25 cellular contexts compared by ENCODE assay signal in the genomic region with DNA sequence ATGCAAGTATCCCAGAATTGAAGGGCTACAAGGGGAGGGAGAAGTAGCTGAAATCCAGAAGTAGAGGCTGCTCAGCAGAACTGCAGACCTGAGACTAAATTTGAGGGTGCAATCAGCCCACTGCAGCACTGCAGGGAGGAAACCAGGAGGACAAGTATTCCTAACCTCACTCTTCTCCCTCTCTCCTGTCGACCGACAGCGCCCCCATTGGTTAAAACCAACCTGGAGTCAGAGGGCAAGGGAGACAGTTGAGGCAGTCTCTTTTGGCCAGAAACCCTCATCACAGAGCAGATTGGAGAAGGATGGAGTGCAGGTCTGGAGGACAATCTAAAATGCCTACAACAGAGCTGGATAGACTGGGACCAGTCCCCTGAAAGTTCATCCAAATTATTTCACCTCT.
"Had no signal": no experiment of that assay in that cellular context is flagged by ENCODE, and none has a peak within 500 bp of the region (broad histone marks: within the 10 kb centered on the region; RNA-seq: fewer than 3 reads in every experiment).

No MANE protein-coding gene starts in this region.

- H3K4me2 ChIP-seq: smooth muscle cell had no signal

- H3K27ac ChIP-seq: left ventricle myocardium inferior, ovary, right atrium auricular region, right lobe of liver, tibial nerve, upper lobe of left lung, vagina had no signal

- DNase-seq: hypothalamus; islet precursor cell; left ventricle myocardium inferior; mesendoderm; naive thymus-derived CD4-positive, alpha-beta T cell; ovary; right lobe of liver; stimulated activated CD4-positive, alpha-beta T cell treated with anti-CD3 and anti-CD28 coated beads, Interleukin-1b, Interleukin-23, amount 100 ng/mL, for 48 hours; stimulated activated CD4-positive, alpha-beta T cell treated with anti-CD3 and anti-CD28 coated beads, Interleukin-2, amount 100 ng/mL, for 48 hours; stimulated activated CD4-positive, alpha-beta T cell treated with anti-CD3 and anti-CD28 coated beads, Interleukin-4, amount 100 ng/mL, for 4 hours; stimulated activated CD8-positive, alpha-beta memory T cell treated with anti-CD3 and anti-CD28 coated beads, Interleukin-4, amount 100 ng/mL, for 48 hours; stimulated activated naive CD4-positive, alpha-beta T cell treated with Interleukin-2 at 50 U/mL for 16 hours; stimulated activated naive CD8-positive, alpha-beta T cell treated with anti-CD3 and anti-CD28 coated beads, Interleukin-15, amount 100 ng/mL, for 72 hours; substantia nigra; upper lobe of left lung had no signal

- H3K9me3 ChIP-seq: left ventricle myocardium inferior, mucosa of descending colon, ovary, right atrium auricular region, tibial nerve, upper lobe of left lung, vagina had no signal

- H3K4me1 ChIP-seq: left ventricle myocardium inferior, right atrium auricular region, right lobe of liver, tibial nerve, upper lobe of left lung, vagina had no signal

- H3K4me3 Mint-ChIP-seq: mesothelial cell of epicardium; naive thymus-derived CD4-positive, alpha-beta T cell; nephron; stimulated activated memory B cell treated with anti-CD40 and anti-IgM and Interleukin-4, amounts not matched to agents 10 μg/mL and 1 μg/mL and 100 μg/mL, for 72 hours; stimulated activated naive CD8-positive, alpha-beta T cell treated with anti-CD3 and anti-CD28 coated beads, Interleukin-15, amount 100 ng/mL, for 72 hours had no signal

- H3K9me3 Mint-ChIP-seq: mesothelial cell of epicardium, nephron had no signal

- H3K36me3 ChIP-seq: left ventricle myocardium inferior, ovary, right atrium auricular region, right lobe of liver, tibial nerve, upper lobe of left lung, vagina had no signal

- H3K27me3 Mint-ChIP-seq: naive thymus-derived CD4-positive, alpha-beta T cell; stimulated activated memory B cell treated with anti-CD40 and anti-IgM and Interleukin-4, amounts not matched to agents 10 μg/mL and 1 μg/mL and 100 μg/mL, for 72 hours; stimulated activated naive CD8-positive, alpha-beta T cell treated with anti-CD3 and anti-CD28 coated beads, Interleukin-15, amount 100 ng/mL, for 72 hours had no signal

- H3K4me1 Mint-ChIP-seq: mesothelial cell of epicardium; naive thymus-derived CD4-positive, alpha-beta T cell; nephron; stimulated activated memory B cell treated with anti-CD40 and anti-IgM and Interleukin-4, amounts not matched to agents 10 μg/mL and 1 μg/mL and 100 μg/mL, for 72 hours; stimulated activated naive CD8-positive, alpha-beta T cell treated with anti-CD3 and anti-CD28 coated beads, Interleukin-15, amount 100 ng/mL, for 72 hours had no signal

- ATAC-seq: mucosa of descending colon; naive thymus-derived CD4-positive, alpha-beta T cell; right lobe of liver; stimulated activated memory B cell treated with anti-CD40 and anti-IgM and Interleukin-4, amounts not matched to agents 10 μg/mL and 1 μg/mL and 100 μg/mL, for 72 hours; stimulated activated naive CD8-positive, alpha-beta T cell treated with anti-CD3 and anti-CD28 coated beads, Interleukin-15, amount 100 ng/mL, for 72 hours had no signal

- H3K4me3 ChIP-seq: left ventricle myocardium inferior, lung, mucosa of descending colon, ovary, right atrium auricular region, right lobe of liver, smooth muscle cell, tibial nerve, upper lobe of left lung, vagina had no signal

- H3K27ac Mint-ChIP-seq: mesothelial cell of epicardium; naive thymus-derived CD4-positive, alpha-beta T cell; nephron; progenitor cell of endocrine pancreas; stimulated activated memory B cell treated with anti-CD40 and anti-IgM and Interleukin-4, amounts not matched to agents 10 μg/mL and 1 μg/mL and 100 μg/mL, for 72 hours; stimulated activated naive CD8-positive, alpha-beta T cell treated with anti-CD3 and anti-CD28 coated beads, Interleukin-15, amount 100 ng/mL, for 72 hours had no signal

- H3K36me3 Mint-ChIP-seq: mesothelial cell of epicardium; naive thymus-derived CD4-positive, alpha-beta T cell; stimulated activated memory B cell treated with anti-CD40 and anti-IgM and Interleukin-4, amounts not matched to agents 10 μg/mL and 1 μg/mL and 100 μg/mL, for 72 hours had no signal

- H3K27me3 ChIP-seq: ovary, right atrium auricular region, right lobe of liver, tibial nerve, upper lobe of left lung, vagina had no signal
